ENCODE assay signal across 23 cellular contexts in the genomic region with DNA sequence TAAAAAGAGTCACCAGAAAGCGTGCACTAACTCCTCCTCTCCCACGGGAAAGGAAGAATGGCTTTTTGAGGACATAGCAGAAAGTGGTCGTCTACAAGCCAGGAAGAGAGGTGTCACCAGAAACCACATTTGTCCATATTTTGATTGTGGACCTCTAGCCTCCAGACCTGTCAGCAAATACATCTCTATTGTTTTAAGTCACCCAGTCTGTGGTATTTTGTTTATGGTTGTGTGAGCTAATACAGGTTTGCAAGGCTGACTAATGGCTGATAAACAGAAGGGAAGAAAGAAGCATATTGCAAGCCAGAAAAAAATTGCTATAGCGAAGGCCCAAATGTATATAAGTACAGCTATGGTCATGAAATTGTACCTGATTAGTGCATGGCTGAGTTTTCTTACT. TPM values are rescaled to one million over a fixed set of nuclear protein-coding genes. Genes with fewer than 3 reads are reported as not detected.
DNase-seq lines count a peak whose midpoint lies in the region; ATAC-seq and TF ChIP-seq lines count a peak whose summit lies in the region.
"Had no signal": no experiment of that assay in that cellular context is flagged by ENCODE, and none has a peak within 500 bp of the region (broad histone marks: within the 10 kb centered on the region; RNA-seq: fewer than 3 reads in every experiment).

No MANE protein-coding gene starts in this region.

- H4K8ac ChIP-seq in mesenchymal stem cell (ENCODE audit: low read length): no peak overlapping the region

- no peak overlapping the region for H3K18ac ChIP-seq in mesenchymal stem cell (ENCODE audit: low read depth in 1 of 2, low read length in 2 of 2)

- no peak overlapping the region for H2AK5ac ChIP-seq in mesenchymal stem cell (ENCODE audit: low read length, severe bottlenecking)

- no peak overlapping the region for H3K9ac ChIP-seq in mesenchymal stem cell (ENCODE audit: low read length)

- H3K4me2 ChIP-seq in mesenchymal stem cell (ENCODE audit: low read length, poor library complexity, severe bottlenecking): no peak overlapping the region

- peak; percentile 52 for DNase-seq in M059J (ENCODE audit: low read depth)
- peak; percentile 5 for DNase-seq in brain microvascular endothelial cell
- peak; percentile 39 for DNase-seq in mesenchymal stem cell
- DNase-seq in activated T-cell treated with anti-CD3 and anti-CD28 coated beads, Interleukin-2, amount 50 U/mL, for 48 hours: no peak
- DNase-seq in activated effector memory CD4-positive, alpha-beta T cell treated with Interleukin-2 at 50 U/mL for 16 hours: no peak
- DNase-seq in stimulated activated effector memory CD8-positive, alpha-beta T cell treated with anti-CD3 and anti-CD28 coated beads, Interleukin-12 subunit alpha, Interleukin-12 subunit beta, amount 100 ng/mL, for 72 hours (ENCODE audit: low spot score in 2 of 2): no peak
- no peak for DNase-seq in germinal center (ENCODE audit: low spot score)
- DNase-seq: BE2C; Calu3; CD8-positive, alpha-beta memory T cell; DMS79 treated with DMSO at 0.1 percent for 48 hours; H9; HFFc6; KBM-7; MG63; NCI-H1105 treated with DMSO at 0.1 percent for 48 hours; NCI-H2029; NCI-H446; NCI-H524 treated with DMSO at 0.1 percent for 48 hours; NCI-H774; Right ventricle myocardium superior; RPMI8226 had no signal

- no peak overlapping the region for H4K91ac ChIP-seq in mesenchymal stem cell (ENCODE audit: low read length)

- no peak overlapping the region for H3K4ac ChIP-seq in mesenchymal stem cell (ENCODE audit: low read depth in 1 of 2, low read length in 2 of 2)

- H2BK5ac ChIP-seq in mesenchymal stem cell (ENCODE audit: low read depth, low read length, poor library complexity, severe bottlenecking): no peak overlapping the region

- H2AFZ ChIP-seq in mesenchymal stem cell (ENCODE audit: low read depth, low read length): no peak overlapping the region

- no peak for ATAC-seq in stimulated activated effector memory CD8-positive, alpha-beta T cell treated with anti-CD3 and anti-CD28 coated beads, Interleukin-12 subunit alpha, Interleukin-12 subunit beta, amount 100 ng/mL, for 72 hours

- H3K27ac ChIP-seq in brain microvascular endothelial cell (no peak overlapping the region), mesenchymal stem cell (ENCODE audit: low read length, poor library complexity, severe bottlenecking) (no peak overlapping the region)

- TF ChIP-seq CTCF in brain microvascular endothelial cell (IDR thresholded peaks at IDR 0.05; ENCODE audit: low read depth, low read length, missing control alignments): no peak

- H3K14ac ChIP-seq in mesenchymal stem cell (ENCODE audit: low read length in 2 of 2): no peak overlapping the region

- in situ Hi-C loops in brain microvascular endothelial cell (cut with HindIII; ENCODE audit: low pct_ligation_motif_present, low sequenced_read_pairs): no loop called here

- peaks cover 92% of the 10 kb centered on the region for H3K36me3 Mint-ChIP-seq in stimulated activated effector memory CD8-positive, alpha-beta T cell treated with anti-CD3 and anti-CD28 coated beads, Interleukin-12 subunit alpha, Interleukin-12 subunit beta, amount 100 ng/mL, for 72 hours

- H3K27me3 ChIP-seq in brain microvascular endothelial cell (replicated peaks) (no peaks in the 10 kb centered on the region), mesenchymal stem cell (ENCODE audit: control insufficient read depth in 1 of 2, insufficient read depth in 1 of 2, low read length in 2 of 2) (no peaks in the 10 kb centered on the region)
- H3K27me3 ChIP-seq: BE2C, MG63 had no signal

- no peak overlapping the region for H3K23ac ChIP-seq in mesenchymal stem cell (ENCODE audit: low read length in 2 of 2)

- no peaks in the 10 kb centered on the region for H3K9me3 ChIP-seq in mesenchymal stem cell (ENCODE audit: control insufficient read depth, low read length)
- H3K9me3 ChIP-seq: BE2C, MG63 had no signal

- H3K27ac Mint-ChIP-seq in stimulated activated effector memory CD8-positive, alpha-beta T cell treated with anti-CD3 and anti-CD28 coated beads, Interleukin-12 subunit alpha, Interleukin-12 subunit beta, amount 100 ng/mL, for 72 hours: no peak overlapping the region
- H3K27ac Mint-ChIP-seq: CD8-positive, alpha-beta memory T cell; H9; HFFc6 had no signal

- H3K4me3 ChIP-seq in brain microvascular endothelial cell (ENCODE audit: low read depth, low read length): no peak overlapping the region
- no peak overlapping the region for H3K4me3 ChIP-seq in mesenchymal stem cell (ENCODE audit: insufficient read depth in 1 of 2, low read depth in 1 of 2, low read length in 2 of 2)
- H3K4me3 ChIP-seq: MG63 had no signal

- H3K4me1 ChIP-seq in mesenchymal stem cell (ENCODE audit: control insufficient read depth, insufficient read depth, low read depth, low read length): no peaks in the 10 kb centered on the region
- H3K4me1 ChIP-seq: BE2C had no signal

- 68% methylated on average over 4 of the region's 4 CpGs for WGBS in mesenchymal stem cell

- no peak overlapping the region for H2BK15ac ChIP-seq in mesenchymal stem cell (ENCODE audit: low read depth, poor library complexity, severe bottlenecking)

- H3K36me3 ChIP-seq in brain microvascular endothelial cell (replicated peaks) (peaks cover 4% of the 10 kb centered on the region), mesenchymal stem cell (ENCODE audit: control insufficient read depth in 1 of 2, insufficient read depth in 2 of 2, low read depth in 1 of 2, low read length in 2 of 2) (peaks cover 12 to 66% of the 10 kb centered on the region in 2 experiments)

- H3K9me3 Mint-ChIP-seq in stimulated activated effector memory CD8-positive, alpha-beta T cell treated with anti-CD3 and anti-CD28 coated beads, Interleukin-12 subunit alpha, Interleukin-12 subunit beta, amount 100 ng/mL, for 72 hours: no peaks in the 10 kb centered on the region
- H3K9me3 Mint-ChIP-seq: CD14-positive monocyte; CD8-positive, alpha-beta memory T cell; H9; HFFc6 had no signal

- no peak overlapping the region for H3K4me3 Mint-ChIP-seq in stimulated activated effector memory CD8-positive, alpha-beta T cell treated with anti-CD3 and anti-CD28 coated beads, Interleukin-12 subunit alpha, Interleukin-12 subunit beta, amount 100 ng/mL, for 72 hours
- H3K4me3 Mint-ChIP-seq: CD14-positive monocyte; CD8-positive, alpha-beta memory T cell; H9; HFFc6 had no signal

- no peak overlapping the region for H2BK12ac ChIP-seq in mesenchymal stem cell (ENCODE audit: low read length in 2 of 2)

- H3K79me1 ChIP-seq in mesenchymal stem cell (replicated peaks; ENCODE audit: low read length, poor library complexity, severe bottlenecking): peaks cover 3% of the 10 kb centered on the region

- H2BK120ac ChIP-seq in mesenchymal stem cell (ENCODE audit: low read depth, low read length): no peak overlapping the region

- H3K4me1 Mint-ChIP-seq in stimulated activated effector memory CD8-positive, alpha-beta T cell treated with anti-CD3 and anti-CD28 coated beads, Interleukin-12 subunit alpha, Interleukin-12 subunit beta, amount 100 ng/mL, for 72 hours: peaks cover 5% of the 10 kb centered on the region

RNA-seq across cellular contexts. Expression of gene WDR70, which starts 21.4 kb away (rescaled TPM):
- 15.7 and 32.4 TPM in 2 replicates for total RNA-seq in M059J (2014; rRNA removed; shearing (Covaris generic))
- 24.4 TPM for polyA plus RNA-seq in mesenchymal stem cell (2013, experiment 1 of 2)
- polyA plus RNA-seq in mesenchymal stem cell (2013, experiment 2 of 2): 24.6 TPM

RNA-seq across cellular contexts. Expression of gene NUP155, which starts 29.6 kb away (rescaled TPM):
- 66.1 and 70.8 TPM in 2 replicates for total RNA-seq in M059J (2014; rRNA removed; shearing (Covaris generic))
- polyA plus RNA-seq in mesenchymal stem cell (2013, experiment 1 of 2): 7.6 TPM
- polyA plus RNA-seq in mesenchymal stem cell (2013, experiment 2 of 2): 7.8 TPM

Comparison
In these comparisons a context has a peak if more than half of its experiments do, and no peak if none do; other contexts are left out.
1. DNase-seq: peak in M059J (single experiment), brain microvascular endothelial cell (single experiment) and mesenchymal stem cell (single experiment); none in activated T-cell treated with anti-CD3 and anti-CD28 coated beads, Interleukin-2, amount 50 U/mL, for 48 hours (0 of 2), activated effector memory CD4-positive, alpha-beta T cell treated with Interleukin-2 at 50 U/mL for 16 hours (single experiment), stimulated activated effector memory CD8-positive, alpha-beta T cell treated with anti-CD3 and anti-CD28 coated beads, Interleukin-12 subunit alpha, Interleukin-12 subunit beta, amount 100 ng/mL, for 72 hours (0 of 2) and germinal center (single experiment).